In the genomic region with DNA sequence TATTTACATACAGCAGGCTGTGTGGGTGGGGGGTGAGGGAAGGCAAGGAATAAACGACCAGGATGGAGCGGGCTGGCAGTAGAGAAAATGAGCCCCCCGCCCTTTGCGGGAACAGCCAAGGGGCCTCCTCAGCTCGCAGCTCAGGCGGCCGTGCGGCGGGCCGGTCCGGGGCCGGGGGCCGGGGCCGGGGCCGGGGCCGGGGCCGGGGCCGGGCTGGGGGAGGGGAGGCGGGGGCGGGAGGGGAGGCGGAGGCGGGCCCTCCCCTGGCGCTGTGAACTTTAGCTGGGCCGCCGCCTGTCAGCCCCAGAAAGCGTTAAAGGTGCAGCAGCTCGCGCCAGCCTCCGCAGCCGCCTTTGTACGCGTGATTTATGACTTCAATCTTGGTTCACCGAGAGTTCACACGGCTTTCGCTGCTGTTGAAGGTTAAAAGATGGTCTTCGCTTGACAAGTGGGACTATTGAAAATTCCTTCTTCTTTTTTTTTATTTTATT, we compare ENCODE assay signal across 8 cellular contexts. TPM values are rescaled to one million over a fixed set of nuclear protein-coding genes. Genes with fewer than 3 reads are reported as not detected.
DNase-seq lines count a peak whose midpoint lies in the region; ATAC-seq lines count a peak whose summit lies in the region.

No MANE protein-coding gene starts in this region.

- no peaks in the 10 kb centered on the region for H3K9me3 Mint-ChIP-seq in immature natural killer cell
- no peaks in the 10 kb centered on the region for H3K9me3 Mint-ChIP-seq in stimulated activated memory B cell treated with anti-CD40 and anti-IgM and Interleukin-4, amounts not matched to agents 10 μg/mL and 1 μg/mL and 100 μg/mL, for 72 hours

- peaks cover 5 to 13% (median 8%) of the 10 kb centered on the region in 3 donors for H3K27me3 Mint-ChIP-seq in immature natural killer cell (ENCODE audit: low read depth in 3 of 3)
- H3K27me3 Mint-ChIP-seq in stimulated activated memory B cell treated with anti-CD40 and anti-IgM and Interleukin-4, amounts not matched to agents 10 μg/mL and 1 μg/mL and 100 μg/mL, for 72 hours = peaks cover 11% of the 10 kb centered on the region

- ATAC-seq in stimulated activated memory B cell treated with anti-CD40 and anti-IgM and Interleukin-4, amounts not matched to agents 10 μg/mL and 1 μg/mL and 100 μg/mL, for 72 hours = peak; percentile 53

- H3K27ac Mint-ChIP-seq in immature natural killer cell = peak overlapping the region; percentile 94 to 98 (median 94)
- peak overlapping the region; percentile 96 for H3K27ac Mint-ChIP-seq in stimulated activated memory B cell treated with anti-CD40 and anti-IgM and Interleukin-4, amounts not matched to agents 10 μg/mL and 1 μg/mL and 100 μg/mL, for 72 hours

- peaks cover 33 to 39% of the 10 kb centered on the region in 2 donors for H3K4me1 Mint-ChIP-seq in immature natural killer cell
- peaks cover 33% of the 10 kb centered on the region for H3K4me1 Mint-ChIP-seq in stimulated activated memory B cell treated with anti-CD40 and anti-IgM and Interleukin-4, amounts not matched to agents 10 μg/mL and 1 μg/mL and 100 μg/mL, for 72 hours

- H3K4me3 Mint-ChIP-seq in immature natural killer cell = peak overlapping the region; percentile 83 to 92 (median 85)
- peak overlapping the region; percentile 87 for H3K4me3 Mint-ChIP-seq in stimulated activated memory B cell treated with anti-CD40 and anti-IgM and Interleukin-4, amounts not matched to agents 10 μg/mL and 1 μg/mL and 100 μg/mL, for 72 hours

- H3K36me3 Mint-ChIP-seq in immature natural killer cell = peaks cover 0 to 5% (median 3%) of the 10 kb centered on the region in 3 donors
- peaks cover 6% of the 10 kb centered on the region for H3K36me3 Mint-ChIP-seq in stimulated activated memory B cell treated with anti-CD40 and anti-IgM and Interleukin-4, amounts not matched to agents 10 μg/mL and 1 μg/mL and 100 μg/mL, for 72 hours

- DNase-seq in DMS153 treated with DMSO at 0.1 percent for 48 hours (lab: John Stamatoyannopoulos, UW; ENCODE audit: unreplicated experiment) (peak; percentile 11), DMS153 (lab: John Stamatoyannopoulos, UW) (no peak), immature natural killer cell (peak; percentile 56 to 62 (median 61)), HUDEP-2 (lab: John Stamatoyannopoulos, UW; ENCODE audit: unreplicated experiment in 76 of 76) (no peak), ureter (ENCODE audit: low spot score) (no peak), HPDE6-E6E7 (ENCODE audit: extremely low spot score) (no peak)
- peak; percentile 51 for DNase-seq in activated CD8-positive, alpha-beta memory T cell treated with anti-CD3 and anti-CD28 coated beads, Interleukin-2, amount 50 U/mL, for 4 hours

RNA-seq across cellular contexts. Expression of a gene that starts 28.8 kb away (rescaled TPM):
- under 1 TPM; 0.45 to 0.99 (median 0.92) TPM for polyA plus RNA-seq in immature natural killer cell
- total RNA-seq in ureter = 3.5 TPM

RNA-seq across cellular contexts. Expression of a gene that starts 49.6 kb away (rescaled TPM):
- polyA plus RNA-seq in immature natural killer cell = not detected
- 1.7 TPM for total RNA-seq in ureter

RNA-seq across cellular contexts. Expression of a gene that starts 54.2 kb away (rescaled TPM):
- not detected for polyA plus RNA-seq in immature natural killer cell
- 2.3 TPM for total RNA-seq in ureter

Comparison
In these comparisons a context has a peak if more than half of its experiments do, and no peak if none do; other contexts are left out.
1. DNase-seq: peak in DMS153 treated with DMSO at 0.1 percent for 48 hours (single experiment), activated CD8-positive, alpha-beta memory T cell treated with anti-CD3 and anti-CD28 coated beads, Interleukin-2, amount 50 U/mL, for 4 hours (single experiment) and immature natural killer cell (3 of 3); none in DMS153 (single experiment), HUDEP-2 (0 of 76), ureter (single experiment) and HPDE6-E6E7 (single experiment).